In the genomic region with DNA sequence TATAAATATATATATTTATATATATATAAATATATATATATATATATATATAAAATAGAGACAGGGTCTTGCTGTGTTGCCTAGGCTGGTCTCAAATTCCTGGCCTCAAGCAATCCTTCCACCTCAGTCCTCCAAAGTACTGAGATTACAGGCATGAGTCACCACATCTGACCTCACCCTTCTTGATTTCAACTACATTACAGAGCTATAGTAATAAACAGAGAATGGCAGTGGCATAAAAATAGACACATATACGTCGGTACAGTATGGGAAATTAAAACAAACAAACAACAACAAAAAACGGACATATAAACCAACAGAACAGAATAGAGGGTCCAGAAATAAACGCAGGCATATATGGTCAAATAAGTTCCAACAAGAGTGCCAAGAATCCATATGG, we compare ENCODE assay signal across 15 cellular contexts.
"Had no signal": no experiment of that assay in that cellular context is flagged by ENCODE, and none has a peak within 500 bp of the region (broad histone marks: within the 10 kb centered on the region; RNA-seq: fewer than 3 reads in every experiment).

No MANE protein-coding gene starts in this region.

- H3K9me3 ChIP-seq: colonic mucosa, mucosa of descending colon had no signal

- DNase-seq: activated CD4-positive, alpha-beta memory T cell treated with anti-CD3 and anti-CD28 coated beads for 36 hours; activated effector memory CD4-positive, alpha-beta T cell treated with anti-CD3 and anti-CD28 coated beads, Interleukin-2, amount 50 U/mL, for 16 hours; activated T-cell treated with anti-CD3 and anti-CD28 coated beads, Interleukin-2, amount 50 U/mL, for 4 hours; colonic mucosa; mammary epithelial cell; mucosa of descending colon; natural killer cell; occipital lobe; stimulated activated CD4-positive, alpha-beta T cell treated with anti-CD3 and anti-CD28 coated beads, Interleukin-4, amount 100 ng/mL, for 1 hour; stimulated activated CD8-positive, alpha-beta memory T cell treated with anti-CD3 and anti-CD28 coated beads, Interleukin-4, amount 100 ng/mL, for 48 hours; stimulated activated naive CD8-positive, alpha-beta T cell treated with anti-CD3 and anti-CD28 coated beads, Interleukin-15, Interleukin-2, amounts not matched to agents 100 U/mL and 50 U/mL, for 24 hours; upper lobe of left lung had no signal

- H3K4me1 ChIP-seq: colonic mucosa, suprapubic skin, upper lobe of left lung had no signal

- H3K36me3 ChIP-seq: colonic mucosa, suprapubic skin, upper lobe of left lung had no signal

- H3K27me3 ChIP-seq: colonic mucosa, suprapubic skin, upper lobe of left lung had no signal

- H3K27ac ChIP-seq: colonic mucosa, suprapubic skin, upper lobe of left lung had no signal

- ATAC-seq: activated naive CD4-positive, alpha-beta T cell treated with anti-CD3 and anti-CD28 coated beads, Interleukin-2, amount 50 U/mL, for 72 hours; activated T-cell treated with anti-CD3 and anti-CD28 coated beads, Interleukin-2, amount 50 U/mL, for 4 hours; left lobe of liver; mucosa of descending colon; natural killer cell; stimulated activated naive CD8-positive, alpha-beta T cell treated with anti-CD3 and anti-CD28 coated beads, Interleukin-15, Interleukin-2, amounts not matched to agents 100 U/mL and 50 U/mL, for 24 hours had no signal

- H3K4me3 ChIP-seq: colonic mucosa, mucosa of descending colon, suprapubic skin, upper lobe of left lung had no signal
